ENCODE assay signal across 23 cellular contexts in genomic region chrX:15356444-15356843, GRCh38. TPM values are rescaled to one million over a fixed set of nuclear protein-coding genes. Genes with fewer than 3 reads are reported as not detected.
A peak's percentile ranks its signal among the peaks of the same experiment; 100 is the strongest.
DNase-seq lines count a peak whose midpoint lies in the region; ATAC-seq, FAIRE-seq and TF ChIP-seq lines count a peak whose summit lies in the region.
"Had no signal": no experiment of that assay in that cellular context is flagged by ENCODE, and none has a peak within 500 bp of the region (broad histone marks: within the 10 kb centered on the region; RNA-seq: fewer than 3 reads in every experiment).

No MANE protein-coding gene starts in this region.

- ATAC-seq in left lung (peak; percentile 69), HG03159 (IDR thresholded peaks at IDR 0.05; ENCODE audit: unreplicated experiment) (no peak)
- ATAC-seq: activated CD8-positive, alpha-beta memory T cell treated with anti-CD3 and anti-CD28 coated beads, Interleukin-2, amount 10 ng/mL, durations not matched to agents 7 days and 5 days; mucosa of descending colon had no signal

- no peaks in the 10 kb centered on the region for H3K27me3 ChIP-seq in AG04450 (ENCODE audit: control insufficient read depth, insufficient read depth, low read length)
- H3K27me3 ChIP-seq in left lung: peaks cover 0 to 3% of the 10 kb centered on the region in 2 donors
- H3K27me3 ChIP-seq in MG63: no peaks in the 10 kb centered on the region
- H3K27me3 ChIP-seq: neutrophil, stomach, uterus had no signal

- intact Hi-C loops in left lung (cut with DNase I): no loop called here

- FAIRE-seq in GM12892 (lab: Jason Lieb, UNC): no peak
- FAIRE-seq: endothelial cell of umbilical vein, keratinocyte had no signal

- no peak for TF ChIP-seq POLR2A in GM12892 (IDR thresholded peaks at IDR 0.05; ENCODE audit: low read depth, low read length)

- no peaks in the 10 kb centered on the region for H3K4me1 ChIP-seq in left lung
- H3K4me1 ChIP-seq: HAP-1, stomach, uterus had no signal

- H3K9me3 ChIP-seq in AG04450 (ENCODE audit: control insufficient read depth, insufficient read depth, low read length) (no peaks in the 10 kb centered on the region), left lung (no peaks in the 10 kb centered on the region), MG63 (no peaks in the 10 kb centered on the region)
- H3K9me3 ChIP-seq: HAP-1, heart right ventricle, mucosa of descending colon, neutrophil, stomach, uterus had no signal

- no peak overlapping the region for H3K27ac ChIP-seq in AG04450 (ENCODE audit: low read depth, low read length)
- peak overlapping the region in 1 of 2 donors; percentile 6 for H3K27ac ChIP-seq in left lung
- H3K27ac ChIP-seq: heart right ventricle, KMS-11, neutrophil had no signal

- H3K36me3 ChIP-seq in left lung (no peaks in the 10 kb centered on the region), MG63 (no peaks in the 10 kb centered on the region)
- H3K36me3 ChIP-seq: HAP-1, neutrophil, stomach, uterus had no signal

- H3K4me3 ChIP-seq in AG04450 (ENCODE audit: low read depth, low read length): no peak overlapping the region
- H3K4me3 ChIP-seq in choroid plexus epithelial cell (ENCODE audit: low read depth, low read length): no peak overlapping the region
- no peak overlapping the region for H3K4me3 ChIP-seq in left lung
- no peak overlapping the region for H3K4me3 ChIP-seq in MG63
- H3K4me3 ChIP-seq: HAP-1, heart right ventricle, mucosa of descending colon, stomach, uterus had no signal

- CTCF ChIA-PET in AG04450 (lab: Charles Lee): interaction anchor here (1.0 to 1.2 kb wide), 2 partner anchors 81 to 112 kb away, joined by 3 to 5 read pairs; no protein-coding TSS in a partner anchor

- DNase-seq in AG04450 (ENCODE audit: low read depth, low spot score): peak; percentile 30
- peak; percentile 51 for DNase-seq in HCEC 1CT
- DNase-seq in choroid plexus epithelial cell (ENCODE audit: low read depth): peak; percentile 79
- no peak for DNase-seq in left lung
- no peak for DNase-seq in GM12892 (ENCODE audit: insufficient read length)
- no peak for DNase-seq in activated CD4-positive, alpha-beta T cell treated with anti-CD3 and anti-CD28 coated beads, Interleukin-2, amount 50 U/mL, for 4 hours
- no peak for DNase-seq in MG63
- DNase-seq: activated CD8-positive, alpha-beta memory T cell treated with anti-CD3 and anti-CD28 coated beads, Interleukin-2, amount 10 ng/mL, durations not matched to agents 7 days and 5 days; activated effector memory CD4-positive, alpha-beta T cell treated with Interleukin-2 at 50 U/mL for 16 hours; COR-L47; heart right ventricle; mucosa of descending colon; NCI-H1930; NCI-H510A treated with DMSO at 0.1 percent for 48 hours; retina; stomach; uterus had no signal

- POLR2A ChIA-PET in AG04450 (lab: Yijun Ruan, JAX): no interaction called here

- TF ChIP-seq CTCF in AG04450 (IDR thresholded peaks at IDR 0.05; ENCODE audit: low read depth, low read length) (no peak), choroid plexus epithelial cell (conservative IDR thresholded peaks at IDR 0.05; ENCODE audit: low read depth, low read length) (no peak), left lung (IDR thresholded peaks at IDR 0.05) (no peak)

RNA-seq across cellular contexts. Expression of gene PIGA, which starts 21.1 kb away (rescaled TPM):
- polyA plus RNA-seq in AG04450 (2011; rRNA removed): 3.1 and 4.2 TPM in 2 replicates
- polyA minus RNA-seq in AG04450 (2011; rRNA and poly(A)+ RNA removed): 3.3 and 6.8 TPM in 2 replicates
- 100 to 1,000 TPM in 1 of 2 donors, 10 to 100 TPM in 1; 26.5 to 103 TPM for total RNA-seq in left lung
- polyA plus RNA-seq in GM12892 (2012; ENCODE audit: missing spikeins): 16.3 TPM
- total RNA-seq in MG63 (2014; rRNA removed; shearing (Covaris generic); ENCODE audit: low replicate concordance): 3.9 and 6.9 TPM in 2 replicates

RNA-seq across cellular contexts. Expression of gene VEGFD, which starts 27.8 kb away (rescaled TPM):
- polyA plus RNA-seq in AG04450 (2011; rRNA removed): 0.24 and 0.43 TPM in 2 replicates
- 0.13 TPM in 1 of 2 replicates, not detected in the other for polyA minus RNA-seq in AG04450 (2011; rRNA and poly(A)+ RNA removed)
- 10 to 100 TPM in 1 of 2 donors, 1 to 10 TPM in 1; 6.2 to 20.1 TPM for total RNA-seq in left lung
- polyA plus RNA-seq in GM12892 (2012; ENCODE audit: missing spikeins): not detected
- total RNA-seq in MG63 (2014; rRNA removed; shearing (Covaris generic); ENCODE audit: low replicate concordance): not detected in 2 replicates
- total RNA-seq: activated CD8-positive, alpha-beta memory T cell treated with anti-CD3 and anti-CD28 coated beads, Interleukin-2, amount 10 ng/mL, durations not matched to agents 7 days and 5 days had no signal

RNA-seq across cellular contexts. Expression of gene ASB11, which starts 41.0 kb away (rescaled TPM):
- not detected in 2 replicates for polyA plus RNA-seq in AG04450 (2011; rRNA removed)
- polyA minus RNA-seq in AG04450 (2011; rRNA and poly(A)+ RNA removed): not detected in 2 replicates
- under 1 TPM; 0.13 to 0.17 TPM for total RNA-seq in left lung
- polyA plus RNA-seq in GM12892 (2012; ENCODE audit: missing spikeins): not detected
- not detected in 2 replicates for total RNA-seq in MG63 (2014; rRNA removed; shearing (Covaris generic); ENCODE audit: low replicate concordance)
- total RNA-seq: activated CD8-positive, alpha-beta memory T cell treated with anti-CD3 and anti-CD28 coated beads, Interleukin-2, amount 10 ng/mL, durations not matched to agents 7 days and 5 days had no signal
- polyA plus RNA-seq: keratinocyte had no signal

Comparison
In these comparisons a context has a peak if more than half of its experiments do, and no peak if none do; other contexts are left out.
1. DNase-seq: peak in AG04450 (single experiment), HCEC 1CT (single experiment) and choroid plexus epithelial cell (single experiment); none in left lung (0 of 2), GM12892 (single experiment), activated CD4-positive, alpha-beta T cell treated with anti-CD3 and anti-CD28 coated beads, Interleukin-2, amount 50 U/mL, for 4 hours (0 of 2) and MG63 (single experiment).